8 cellular contexts compared by ENCODE assay signal in the genomic region with DNA sequence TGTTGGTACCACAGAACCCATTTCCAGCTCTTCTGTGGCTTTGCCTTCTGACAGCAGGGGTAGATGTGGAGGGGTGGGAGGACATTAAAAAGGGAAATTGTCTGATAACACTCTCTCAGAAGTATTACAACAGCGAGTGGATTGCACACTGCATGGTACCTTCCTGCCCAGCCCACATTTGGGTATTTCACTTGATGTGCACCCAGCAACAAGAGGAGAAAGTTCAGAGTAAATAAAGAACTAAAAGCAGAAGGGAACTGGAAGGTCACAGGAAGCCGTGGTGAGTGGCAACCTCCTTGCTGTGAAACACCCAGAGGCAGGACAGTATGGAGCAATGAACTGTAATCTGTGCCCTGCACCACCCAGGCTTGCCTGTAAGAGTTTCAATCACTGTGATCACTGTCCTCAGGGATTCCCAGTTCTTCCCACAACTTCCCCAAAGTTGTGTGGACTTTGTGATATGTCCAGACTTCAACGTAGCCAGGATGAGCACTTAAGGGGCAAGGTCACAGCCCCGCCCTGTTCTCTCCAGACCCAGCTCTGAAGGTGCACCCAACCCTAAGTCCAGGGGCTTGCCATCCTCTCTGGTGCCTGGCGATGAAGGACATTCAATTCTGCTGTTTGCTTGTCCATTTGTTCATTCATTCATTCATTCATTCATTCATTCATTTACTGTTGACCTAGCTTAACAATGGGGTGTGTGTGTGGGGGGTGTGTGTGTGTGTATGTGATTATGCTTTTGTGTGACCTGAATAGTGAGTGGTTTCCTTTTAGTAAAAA. TPM values are rescaled to one million over a fixed set of nuclear protein-coding genes. Genes with fewer than 3 reads are reported as not detected.
DNase-seq lines count a peak whose midpoint lies in the region; ATAC-seq, FAIRE-seq and TF ChIP-seq lines count a peak whose summit lies in the region.

No MANE protein-coding gene starts in this region.

- H3K4me3 Mint-ChIP-seq in activated CD8-positive, alpha-beta T cell treated with anti-CD3 and anti-CD28 coated beads, Interleukin-2, amount 10 ng/mL, durations not matched to agents 7 days and 5 days, result peak overlapping the region; percentile 27
- H3K4me3 Mint-ChIP-seq in glutamatergic neuron (ENCODE audit: unreplicated experiment) (no peak overlapping the region), type B pancreatic cell (no peak overlapping the region)

- ATAC-seq in activated CD8-positive, alpha-beta T cell treated with anti-CD3 and anti-CD28 coated beads, Interleukin-2, amount 10 ng/mL, durations not matched to agents 7 days and 5 days, result peak; percentile 91
- peak; percentile 91 to 92 for ATAC-seq in lower lobe of right lung

- POLR2A ChIA-PET in activated CD8-positive, alpha-beta T cell treated with anti-CD3 and anti-CD28 coated beads, Interleukin-2, amount 10 ng/mL, durations not matched to agents 7 days and 5 days (lab: Charles Lee), result interaction anchor here (0.6 to 1.4 kb wide), 4 partner anchors 10 to 107 kb away, joined by 3 to 10 read pairs (median 3); no protein-coding TSS in a partner anchor

- intact Hi-C loops in lower lobe of right lung (cut with DNase I), result no loop called here

- H3K4me1 ChIP-seq in lower lobe of right lung, result peaks cover 17% of the 10 kb centered on the region

- H3K4me3 ChIP-seq in lower lobe of right lung, result no peak overlapping the region

- DNase-seq in GM12891 (ENCODE audit: insufficient read length, low spot score) (no peak), KG1 (lab: John Stamatoyannopoulos, UW) (peak; percentile 42), lower lobe of right lung (peak; percentile 80), glutamatergic neuron (no peak), NCI-H1417 (lab: John Stamatoyannopoulos, UW) (no peak), kidney glomerular epithelial cell (lab: John Stamatoyannopoulos, UW) (no peak), type B pancreatic cell (ENCODE audit: extremely low spot score, unreplicated experiment) (no peak)
- DNase-seq in activated CD8-positive, alpha-beta T cell treated with anti-CD3 and anti-CD28 coated beads, Interleukin-2, amount 10 ng/mL, durations not matched to agents 7 days and 5 days, result peak; percentile 78

- peaks cover 10% of the 10 kb centered on the region for H3K36me3 Mint-ChIP-seq in activated CD8-positive, alpha-beta T cell treated with anti-CD3 and anti-CD28 coated beads, Interleukin-2, amount 10 ng/mL, durations not matched to agents 7 days and 5 days (ENCODE audit: low read depth)
- no peaks in the 10 kb centered on the region for H3K36me3 Mint-ChIP-seq in glutamatergic neuron (ENCODE audit: unreplicated experiment)
- no peaks in the 10 kb centered on the region for H3K36me3 Mint-ChIP-seq in type B pancreatic cell

- peaks cover 54% of the 10 kb centered on the region for H3K4me1 Mint-ChIP-seq in activated CD8-positive, alpha-beta T cell treated with anti-CD3 and anti-CD28 coated beads, Interleukin-2, amount 10 ng/mL, durations not matched to agents 7 days and 5 days (ENCODE audit: low read depth)
- no peaks in the 10 kb centered on the region for H3K4me1 Mint-ChIP-seq in glutamatergic neuron (ENCODE audit: low read depth, unreplicated experiment)
- H3K4me1 Mint-ChIP-seq in type B pancreatic cell (ENCODE audit: unreplicated experiment), result no peaks in the 10 kb centered on the region

- H3K9me3 Mint-ChIP-seq in activated CD8-positive, alpha-beta T cell treated with anti-CD3 and anti-CD28 coated beads, Interleukin-2, amount 10 ng/mL, durations not matched to agents 7 days and 5 days (ENCODE audit: insufficient read depth), result peaks cover 4% of the 10 kb centered on the region
- H3K9me3 Mint-ChIP-seq in glutamatergic neuron (ENCODE audit: unreplicated experiment), result no peaks in the 10 kb centered on the region
- H3K9me3 Mint-ChIP-seq in type B pancreatic cell, result no peaks in the 10 kb centered on the region

- no peak overlapping the region for H3K27ac ChIP-seq in lower lobe of right lung

- CTCF ChIA-PET in activated CD8-positive, alpha-beta T cell treated with anti-CD3 and anti-CD28 coated beads, Interleukin-2, amount 10 ng/mL, durations not matched to agents 7 days and 5 days (lab: Charles Lee), result interaction anchor here (0.8 to 7.5 kb wide), 6 partner anchors 11 to 1001 kb away, joined by 3 to 253 read pairs (median 4); no protein-coding TSS in a partner anchor

- TF ChIP-seq POLR2A in GM12891 (IDR thresholded peaks at IDR 0.05; ENCODE audit: low read depth, low read length), result no peak

- no peaks in the 10 kb centered on the region for H3K36me3 ChIP-seq in lower lobe of right lung

- no peaks in the 10 kb centered on the region for H3K27me3 ChIP-seq in lower lobe of right lung (ENCODE audit: low read depth)

- no peaks in the 10 kb centered on the region for H3K9me3 ChIP-seq in lower lobe of right lung

- TF ChIP-seq CTCF in lower lobe of right lung (IDR thresholded peaks at IDR 0.05) (no peak), glutamatergic neuron (IDR thresholded peaks at IDR 0.05; ENCODE audit: partially characterized antibody, unreplicated experiment) (no peak), type B pancreatic cell (conservative IDR thresholded peaks at IDR 0.05) (no peak)

- peak overlapping the region; percentile 79 for H3K27ac Mint-ChIP-seq in activated CD8-positive, alpha-beta T cell treated with anti-CD3 and anti-CD28 coated beads, Interleukin-2, amount 10 ng/mL, durations not matched to agents 7 days and 5 days
- H3K27ac Mint-ChIP-seq in glutamatergic neuron (ENCODE audit: unreplicated experiment) (no peak overlapping the region), type B pancreatic cell (no peak overlapping the region)

- no peaks in the 10 kb centered on the region for H3K27me3 Mint-ChIP-seq in activated CD8-positive, alpha-beta T cell treated with anti-CD3 and anti-CD28 coated beads, Interleukin-2, amount 10 ng/mL, durations not matched to agents 7 days and 5 days (ENCODE audit: low read depth)
- H3K27me3 Mint-ChIP-seq in glutamatergic neuron (ENCODE audit: unreplicated experiment) (no peaks in the 10 kb centered on the region), type B pancreatic cell (peaks cover 6% of the 10 kb centered on the region)

- peak; percentile 82 for FAIRE-seq in GM12891 (lab: Jason Lieb, UNC)

TF ChIP-seq in GM12891, 5 proteins besides CTCF, POLR2A, EP300 and RAD21:
- TF ChIP-seq POLR2AphosphoS5 (IDR thresholded peaks at IDR 0.05; ENCODE audit: low read depth, low read length) (no peak), PAX5 (IDR thresholded peaks at IDR 0.05; ENCODE audit: insufficient read depth, low read length, severe bottlenecking) (no peak), TAF1 (IDR thresholded peaks at IDR 0.05; ENCODE audit: low read depth, low read length) (no peak), SPI1 (IDR thresholded peaks at IDR 0.05; ENCODE audit: low read depth, low read length) (no peak), POU2F2 (IDR thresholded peaks at IDR 0.05; ENCODE audit: low read depth, low read length) (no peak)

RNA-seq across cellular contexts. Expression of a gene that starts 18.7 kb away (rescaled TPM):
- not detected for polyA plus RNA-seq in GM12891 (2012; ENCODE audit: low read depth, missing spikeins)
- 1 to 10 TPM; 1.4 to 1.6 TPM for total RNA-seq in activated CD8-positive, alpha-beta T cell treated with anti-CD3 and anti-CD28 coated beads, Interleukin-2, amount 10 ng/mL, durations not matched to agents 7 days and 5 days
- 4.2 TPM for total RNA-seq in lower lobe of right lung
- not detected for total RNA-seq in glutamatergic neuron (ENCODE audit: unreplicated experiment)
- 5.5 and 6.0 TPM in 2 replicates for total RNA-seq in type B pancreatic cell (ENCODE audit: low replicate concordance)

RNA-seq across cellular contexts. Expression of a gene that starts 25.0 kb away (rescaled TPM):
- 0.40 TPM for polyA plus RNA-seq in GM12891 (2012; ENCODE audit: low read depth, missing spikeins)
- under 1 TPM in 1 of 2 experiments, not detected in 1; 0.13 TPM for total RNA-seq in activated CD8-positive, alpha-beta T cell treated with anti-CD3 and anti-CD28 coated beads, Interleukin-2, amount 10 ng/mL, durations not matched to agents 7 days and 5 days
- total RNA-seq in lower lobe of right lung, result 21.4 TPM
- total RNA-seq in glutamatergic neuron (ENCODE audit: unreplicated experiment), result not detected
- 0.31 TPM in 1 of 2 replicates, not detected in the other for total RNA-seq in type B pancreatic cell (ENCODE audit: low replicate concordance)

Comparison
In these comparisons a context has a peak if more than half of its experiments do, and no peak if none do; other contexts are left out.
1. DNase-seq: peak in KG1 (single experiment), activated CD8-positive, alpha-beta T cell treated with anti-CD3 and anti-CD28 coated beads, Interleukin-2, amount 10 ng/mL, durations not matched to agents 7 days and 5 days (single experiment) and lower lobe of right lung (single experiment); none in GM12891 (single experiment), glutamatergic neuron (single experiment), NCI-H1417 (0 of 3), kidney glomerular epithelial cell (single experiment) and type B pancreatic cell (single experiment).
2. RNA of a gene that starts 25.0 kb away (total RNA-seq): 21.4 TPM in lower lobe of right lung (single experiment); 0.31 TPM in type B pancreatic cell, 0.13 TPM in activated CD8-positive, alpha-beta T cell treated with anti-CD3 and anti-CD28 coated beads, Interleukin-2, amount 10 ng/mL, durations not matched to agents 7 days and 5 days and not detected in glutamatergic neuron (single experiment); every median in the first group is over 10 times any median in the second.